1 cellular context compared by ENCODE assay signal in the genomic region with DNA sequence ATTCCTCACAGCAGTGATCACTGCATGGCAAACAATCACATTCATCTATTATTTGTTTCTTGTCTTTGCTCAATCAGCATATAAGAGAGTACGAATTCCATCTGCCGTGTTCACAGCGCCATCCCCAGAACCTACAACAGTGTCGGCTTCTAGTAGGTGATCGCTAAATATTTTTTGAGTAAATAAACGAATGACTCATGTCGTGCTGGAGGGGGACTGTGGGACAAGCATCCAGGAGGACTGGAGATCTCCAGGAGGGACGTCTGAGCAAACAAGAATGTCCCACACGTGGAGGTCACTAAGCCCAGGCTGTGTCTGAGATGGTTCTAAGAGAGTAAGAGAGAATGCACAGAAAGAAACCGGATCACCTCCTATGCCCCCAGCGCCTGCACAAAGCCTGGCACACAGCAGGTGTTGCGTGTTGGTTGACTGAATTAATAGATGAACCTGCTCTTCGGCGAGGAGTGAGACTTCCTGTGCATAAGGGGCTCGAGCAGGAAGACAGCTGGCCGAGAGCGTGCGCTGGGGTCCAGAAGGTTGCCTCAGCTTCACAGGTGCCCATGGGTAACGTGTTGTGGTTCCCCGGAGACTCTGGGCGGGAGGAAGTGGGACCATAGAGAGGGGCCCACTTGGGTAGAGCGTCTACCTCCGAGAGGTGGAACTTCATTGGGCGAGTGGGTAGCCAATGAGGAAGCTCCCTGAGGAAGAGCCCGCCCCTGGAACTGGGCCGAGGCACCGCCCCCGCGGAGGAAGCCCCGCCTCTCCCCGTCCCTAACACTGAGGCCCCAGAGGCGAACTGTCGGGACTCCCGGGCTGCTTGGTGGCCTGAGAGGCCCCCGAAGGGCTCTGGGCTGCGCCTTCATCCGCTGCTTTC.
TF ChIP-seq lines count a peak whose summit lies in the region.

No MANE protein-coding gene starts in this region.

TF ChIP-seq in HCT116, 20 proteins besides CTCF, POLR2A, EP300 and RAD21 (continued from another document):
- TF ChIP-seq, protein P1, sequence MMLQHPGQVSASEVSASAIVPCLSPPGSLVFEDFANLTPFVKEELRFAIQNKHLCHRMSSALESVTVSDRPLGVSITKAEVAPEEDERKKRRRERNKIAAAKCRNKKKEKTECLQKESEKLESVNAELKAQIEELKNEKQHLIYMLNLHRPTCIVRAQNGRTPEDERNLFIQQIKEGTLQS (IDR thresholded peaks at IDR 0.05), result no peak
- TF ChIP-seq ELF1 (IDR thresholded peaks at IDR 0.05; ENCODE audit: borderline replicate concordance, low read depth), result no peak; the same call in 1 of the 2 replicates
- TF ChIP-seq ZFX (IDR thresholded peaks at IDR 0.05), result peak; percentile 32; the same call in 1 of the 2 replicates
- no peak for TF ChIP-seq EZH2phosphoT487 (IDR thresholded peaks at IDR 0.05; ENCODE audit: borderline replicate concordance)
- TF ChIP-seq POLR2AphosphoS5 (IDR thresholded peaks at IDR 0.05; ENCODE audit: low read depth, low read length), result peak; percentile 97
- no peak for TF ChIP-seq ZNF274 (IDR thresholded peaks at IDR 0.05; ENCODE audit: low read depth, low read length)
- no peak for TF ChIP-seq YY1 (IDR thresholded peaks at IDR 0.05; ENCODE audit: extremely low read depth, insufficient replicate concordance, low read depth, low read length)
- TF ChIP-seq CBX3 (IDR thresholded peaks at IDR 0.05; ENCODE audit: low read depth), result peak; percentile 74
- TF ChIP-seq REST (IDR thresholded peaks at IDR 0.05; ENCODE audit: low read depth), result no peak
- no peak for TF ChIP-seq SRF (IDR thresholded peaks at IDR 0.05; ENCODE audit: low read depth)
